Comparison of ENCODE assay signal across 6 cellular contexts in the genomic region with DNA sequence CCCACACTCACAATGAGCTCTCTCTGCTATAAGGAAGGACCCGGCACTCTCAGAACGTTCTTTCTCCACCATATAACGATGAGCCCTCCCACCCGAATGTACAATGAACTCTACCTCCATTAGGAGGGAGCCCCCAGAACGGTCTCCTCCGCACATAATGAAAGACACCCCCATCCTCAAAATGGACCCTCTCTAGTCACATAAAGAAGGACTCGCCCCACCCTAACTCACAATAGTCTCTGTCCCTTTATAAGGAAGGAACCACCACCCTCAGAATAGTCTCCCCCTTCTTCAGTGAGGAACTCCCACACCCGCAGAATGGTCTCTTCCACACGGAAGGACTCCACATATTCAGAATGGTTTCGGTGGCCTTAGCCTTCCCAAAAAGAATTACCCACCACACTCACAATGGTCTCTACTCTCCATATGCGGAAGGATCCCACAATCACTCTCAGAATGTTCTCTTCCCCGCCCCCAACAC. TPM values are rescaled to one million over a fixed set of nuclear protein-coding genes. Genes with fewer than 3 reads are reported as not detected.
DNase-seq lines count a peak whose midpoint lies in the region; ATAC-seq and TF ChIP-seq lines count a peak whose summit lies in the region.

No MANE protein-coding gene starts in this region.

- no peaks in the 10 kb centered on the region for H3K9me2 ChIP-seq in SU-DHL-6 (replicated peaks; ENCODE audit: insufficient read depth, low read length)

- H3K4me3 ChIP-seq in GM12865 (ENCODE audit: low read depth, low read length), result peak overlapping the region; percentile 78
- peak overlapping the region; percentile 98 for H3K4me3 ChIP-seq in SU-DHL-6 (ENCODE audit: insufficient read depth, low read length, poor library complexity, severe bottlenecking)
- H3K4me3 ChIP-seq in iPS-20b (ENCODE audit: low read length), result peak overlapping the region; percentile 81

- H3K27ac ChIP-seq in SU-DHL-6 (ENCODE audit: low read depth, low read length), result peak overlapping the region; percentile 60
- H3K27ac ChIP-seq in iPS-20b (ENCODE audit: low read length), result no peak overlapping the region

- DNase-seq in GM12865 (ENCODE audit: low read depth) (no peak), cerebellar cortex (ENCODE audit: low spot score) (no peak), NCI-H1092 treated with DMSO at 0.1 percent for 48 hours (lab: John Stamatoyannopoulos, UW) (no peak), omental fat pad (ENCODE audit: low spot score) (no peak)

- peak overlapping the region; percentile 80 for H3K4me2 ChIP-seq in SU-DHL-6 (ENCODE audit: low read depth, low read length, poor library complexity, severe bottlenecking)

- H3K9ac ChIP-seq in SU-DHL-6 (ENCODE audit: low read length) (peak overlapping the region; percentile 76), iPS-20b (ENCODE audit: low read depth, low read length) (peak overlapping the region; percentile 82)

- peaks cover 19% of the 10 kb centered on the region for H3K79me2 ChIP-seq in SU-DHL-6 (ENCODE audit: insufficient read depth, low read length)

- peak overlapping the region; percentile 15 for H2AFZ ChIP-seq in SU-DHL-6 (ENCODE audit: low read depth, low read length, severe bottlenecking)

- H3F3A ChIP-seq in SU-DHL-6 (ENCODE audit: insufficient read depth), result peaks cover 15% of the 10 kb centered on the region; the same call in 1 of the 2 replicates

- ATAC-seq in omental fat pad (ENCODE audit: low FRiP score), result no peak

- no peaks in the 10 kb centered on the region for H3K27me3 ChIP-seq in SU-DHL-6 (ENCODE audit: low read length)
- no peaks in the 10 kb centered on the region for H3K27me3 ChIP-seq in iPS-20b (ENCODE audit: insufficient read depth, low read length)

- no peaks in the 10 kb centered on the region for H3K9me3 ChIP-seq in SU-DHL-6 (ENCODE audit: insufficient read depth, low read length)
- H3K9me3 ChIP-seq in iPS-20b (ENCODE audit: insufficient read depth, low read depth, low read length), result no peaks in the 10 kb centered on the region

- TF ChIP-seq CTCF in GM12865 (IDR thresholded peaks at IDR 0.05; ENCODE audit: insufficient read depth, low read depth, low read length, missing control alignments) (no peak), SU-DHL-6 (IDR thresholded peaks at IDR 0.05; ENCODE audit: insufficient read depth, low read length, poor library complexity, severe bottlenecking) (no peak), omental fat pad (IDR thresholded peaks at IDR 0.05) (no peak)

- no peaks in the 10 kb centered on the region for H4K20me1 ChIP-seq in SU-DHL-6 (ENCODE audit: low read depth, low read length)

- H3K36me3 ChIP-seq in SU-DHL-6 (ENCODE audit: low read length) (no peaks in the 10 kb centered on the region), iPS-20b (ENCODE audit: insufficient read depth, low read depth, low read length) (peaks cover 41% of the 10 kb centered on the region)

- no peaks in the 10 kb centered on the region for H3K4me1 ChIP-seq in iPS-20b (ENCODE audit: insufficient read depth, low read length)

RNA-seq across cellular contexts. Expression of a gene that starts 0.5 kb away (rescaled TPM):
- total RNA-seq in omental fat pad, result 10 to 100 TPM; 10.2 to 22.0 (median 17.2) TPM

RNA-seq across cellular contexts. Expression of a gene that starts 7.9 kb away (rescaled TPM):
- 10 to 100 TPM in 2 of 4 donors, 1 to 10 TPM in 2; 9.6 to 14.0 (median 11.5) TPM for total RNA-seq in omental fat pad

RNA-seq across cellular contexts. Expression of a gene that starts 13.2 kb away (rescaled TPM):
- 10 to 100 TPM; 36.6 to 59.7 (median 55.2) TPM for total RNA-seq in omental fat pad

RNA-seq across cellular contexts. Expression of a gene that starts 13.4 kb away (rescaled TPM):
- total RNA-seq in omental fat pad, result 10 to 100 TPM; 13.7 to 34.1 (median 29.4) TPM

RNA-seq across cellular contexts. Expression of a gene that starts 46.4 kb away (rescaled TPM):
- total RNA-seq in omental fat pad, result 10 to 100 TPM; 32.7 to 43.0 (median 38.3) TPM
